Comparison of ENCODE assay signal across 23 cellular contexts in genomic region chr3:129021140-129021551, GRCh38. TPM values are rescaled to one million over a fixed set of nuclear protein-coding genes. Genes with fewer than 3 reads are reported as not detected.
DNase-seq lines count a peak whose midpoint lies in the region; ATAC-seq, FAIRE-seq and TF ChIP-seq lines count a peak whose summit lies in the region.
"Had no signal": no experiment of that assay in that cellular context is flagged by ENCODE, and none has a peak within 500 bp of the region (broad histone marks: within the 10 kb centered on the region; RNA-seq: fewer than 3 reads in every experiment).

No MANE protein-coding gene starts in this region.

- FAIRE-seq in A549 (lab: Jason Lieb, UNC): no peak

- H3K9me3 Mint-ChIP-seq in effector memory CD8-positive, alpha-beta T cell: no peaks in the 10 kb centered on the region
- H3K9me3 Mint-ChIP-seq: activated T-cell treated with anti-CD3 and anti-CD28 coated beads, Interleukin-2, amount 50 U/mL, for 72 hours had no signal

- 0 out of 3 replicates have a peak overlapping the region, but pooled peaks have one; percentile 8 for H3K4me2 ChIP-seq in A549

- TF ChIP-seq EP300 in A549 (IDR thresholded peaks at IDR 0.05): no peak

- POLR2A ChIA-PET in A549 (lab: Yijun Ruan, JAX): no interaction called here

- TF ChIP-seq POLR2A in A549 (IDR thresholded peaks at IDR 0.05; ENCODE audit: low read length): no peak

- ATAC-seq in A549 (no peak), GM19452 (IDR thresholded peaks at IDR 0.05; ENCODE audit: unreplicated experiment) (no peak)
- ATAC-seq in effector memory CD8-positive, alpha-beta T cell (replicated peaks): no peak
- ATAC-seq: activated T-cell treated with anti-CD3 and anti-CD28 coated beads, Interleukin-2, amount 50 U/mL, for 72 hours had no signal

- TF ChIP-seq CTCF in A549 (IDR thresholded peaks at IDR 0.05): no peak

- H3K36me3 ChIP-seq in mucosa of rectum (ENCODE audit: control insufficient read depth in 2 of 2, insufficient read depth in 2 of 2, low read length in 2 of 2): no peaks in the 10 kb centered on the region
- H3K36me3 ChIP-seq: esophagus squamous epithelium had no signal

- peaks cover 27 to 31% of the 10 kb centered on the region in 2 donors for H3K4me1 Mint-ChIP-seq in effector memory CD8-positive, alpha-beta T cell (ENCODE audit: low read depth in 2 of 2)

- no peak overlapping the region for H3K9ac ChIP-seq in mucosa of rectum (ENCODE audit: low read depth in 1 of 2, low read length in 2 of 2)

- H3K9me3 ChIP-seq in A549: no peaks in the 10 kb centered on the region
- no peaks in the 10 kb centered on the region for H3K9me3 ChIP-seq in mucosa of rectum (ENCODE audit: control insufficient read depth in 2 of 2, low read length in 2 of 2)
- H3K9me3 ChIP-seq: esophagus squamous epithelium had no signal

- peaks cover 10% of the 10 kb centered on the region for H3K4me1 ChIP-seq in A549
- H3K4me1 ChIP-seq in mucosa of rectum (ENCODE audit: control insufficient read depth in 2 of 2, insufficient read depth in 2 of 2, low read length in 2 of 2): peaks cover 23 to 31% of the 10 kb centered on the region in 2 donors

- no peaks in the 10 kb centered on the region for H3K27me3 Mint-ChIP-seq in effector memory CD8-positive, alpha-beta T cell

- no peak for DNase-seq in A549 (ENCODE audit: low read depth in 1 of 2, low spot score in 1 of 2)
- peak; percentile 68 for DNase-seq in H4 (ENCODE audit: low spot score)
- peak; percentile 30 for DNase-seq in dermis blood vessel endothelial cell
- no peak for DNase-seq in GOT3 (lab: John Stamatoyannopoulos, UW)
- DNase-seq in NOMO-1 treated with dmso at 0.1 percent for 144 hours (lab: John Stamatoyannopoulos, UW; ENCODE audit: unreplicated experiment): no peak
- DNase-seq in effector memory CD8-positive, alpha-beta T cell: no peak
- DNase-seq: activated CD4-positive, CD25-positive, alpha-beta regulatory T cell treated with anti-CD3 and anti-CD28 coated beads, Interleukin-2, amount 50 U/mL, for 72 hours; activated CD8-positive, alpha-beta memory T cell treated with anti-CD3 and anti-CD28 coated beads for 24 hours; activated T-cell treated with anti-CD3 and anti-CD28 coated beads, Interleukin-2, amount 50 U/mL, for 72 hours; AML-193; COR-L47; esophagus squamous epithelium; hippocampal formation; midbrain; NCI-H1092 treated with DMSO at 0.1 percent for 48 hours; NCI-H526; OCI-M1; retina; stimulated activated naive CD4-positive, alpha-beta T cell treated with Interleukin-2 at 50 U/mL for 16 hours had no signal

- H3K27ac ChIP-seq in A549 (no peak overlapping the region), mucosa of rectum (ENCODE audit: low read depth in 2 of 2, low read length in 2 of 2) (peak overlapping the region; percentile 52)

- H3K27me3 ChIP-seq in mucosa of rectum (ENCODE audit: control insufficient read depth in 2 of 2, insufficient read depth in 2 of 2, low read length in 2 of 2): no peaks in the 10 kb centered on the region
- H3K27me3 ChIP-seq: esophagus squamous epithelium had no signal

- peaks cover 4% of the 10 kb centered on the region for H3K36me3 Mint-ChIP-seq in effector memory CD8-positive, alpha-beta T cell (ENCODE audit: insufficient read depth)

- TF ChIP-seq RAD21 in A549 (conservative IDR thresholded peaks at IDR 0.05 in 1 of 2, IDR thresholded peaks at IDR 0.05 in 1 of 2): no peak

- no peak overlapping the region for H3K4me3 Mint-ChIP-seq in effector memory CD8-positive, alpha-beta T cell
- H3K4me3 Mint-ChIP-seq: activated T-cell treated with anti-CD3 and anti-CD28 coated beads, Interleukin-2, amount 50 U/mL, for 72 hours had no signal

- H3K27ac Mint-ChIP-seq in effector memory CD8-positive, alpha-beta T cell: no peak overlapping the region
- H3K27ac Mint-ChIP-seq: activated T-cell treated with anti-CD3 and anti-CD28 coated beads, Interleukin-2, amount 50 U/mL, for 72 hours had no signal

- 68% methylated on average over 6 of the region's 6 CpGs for WGBS in A549 (ENCODE audit: missing lambda C conversion rate)

- CTCF ChIA-PET in A549 (lab: Yijun Ruan, JAX): interaction anchor here (1.1 to 1.2 kb wide), 2 partner anchors 12 to 17 kb away, joined by 3 to 4 read pairs; no protein-coding TSS in a partner anchor

- H3K4me3 ChIP-seq in A549 (no peak overlapping the region), mucosa of rectum (ENCODE audit: low read length in 2 of 2) (no peak overlapping the region)
- H3K4me3 ChIP-seq: esophagus squamous epithelium had no signal

TF ChIP-seq in A549, 52 proteins besides CTCF, POLR2A, EP300 and RAD21:
- TF ChIP-seq EHF (CRISPR knock-in tag; IDR thresholded peaks at IDR 0.05): no peak
- no peak for TF ChIP-seq RCOR1 (IDR thresholded peaks at IDR 0.05; ENCODE audit: low read depth, low read length)
- no peak for TF ChIP-seq PHF8 (IDR thresholded peaks at IDR 0.05; ENCODE audit: borderline replicate concordance, low read depth)
- TF ChIP-seq KDM5A (IDR thresholded peaks at IDR 0.05): no peak
- TF ChIP-seq NR3C1 (IDR thresholded peaks at IDR 0.05): no peak
- no peak for TF ChIP-seq MAFK (IDR thresholded peaks at IDR 0.05; ENCODE audit: partially characterized antibody)
- TF ChIP-seq MYC (IDR thresholded peaks at IDR 0.05; ENCODE audit: borderline replicate concordance, low read length): no peak

RNA-seq across cellular contexts. Expression of gene EFCC1, which starts 20.0 kb away (rescaled TPM):
- polyA plus RNA-seq in A549 (2011; rRNA removed) (0.04 and 0.07 TPM in 2 replicates), A549 (2017; fragmentation: RNase III; extraction: RNeasy Plus Mini Kit Qiagen cat#74134 plus additional on column Dnase treatment) (not detected in 3 replicates)
- 0.03 TPM in 2 replicates for polyA plus RNA-seq in A549 (2012; cell fraction: cytosol; rRNA removed)
- 0.01 TPM in 1 of 2 replicates, not detected in the other for polyA plus RNA-seq in A549 (2012; cell fraction: nucleus; rRNA removed)
- not detected in 2 replicates for polyA minus RNA-seq in A549 (2011; rRNA and poly(A)+ RNA removed)
- total RNA-seq in H4 (2014; rRNA removed; shearing (Covaris generic)): 0.27 and 1.2 TPM in 2 replicates
- 5.9 and 12.1 TPM in 2 replicates for total RNA-seq in dermis blood vessel endothelial cell
- total RNA-seq: Daoy, kidney epithelial cell had no signal

RNA-seq across cellular contexts. Expression of gene CFAP92, which starts 27.3 kb away (rescaled TPM):
- polyA plus RNA-seq in A549 (2011; rRNA removed): 0.05 TPM in 1 of 2 replicates, not detected in the other
- polyA plus RNA-seq in A549 (2012; cell fraction: cytosol; rRNA removed): 0.03 TPM in 1 of 2 replicates, not detected in the other
- 0.01 TPM in 2 replicates for polyA plus RNA-seq in A549 (2012; cell fraction: nucleus; rRNA removed)
- not detected in 3 replicates for polyA plus RNA-seq in A549 (2017; fragmentation: RNase III; extraction: RNeasy Plus Mini Kit Qiagen cat#74134 plus additional on column Dnase treatment)
- polyA minus RNA-seq in A549 (2011; rRNA and poly(A)+ RNA removed): not detected in 2 replicates
- total RNA-seq in H4 (2014; rRNA removed; shearing (Covaris generic)): 0.06 and 0.50 TPM in 2 replicates
- 1.9 and 2.4 TPM in 2 replicates for total RNA-seq in dermis blood vessel endothelial cell

RNA-seq across cellular contexts. Expression of gene GP9, which starts 39.4 kb away (rescaled TPM):
- not detected in 2 replicates for polyA plus RNA-seq in A549 (2011; rRNA removed)
- not detected in 2 replicates for polyA plus RNA-seq in A549 (2012; cell fraction: cytosol; rRNA removed)
- polyA plus RNA-seq in A549 (2012; cell fraction: nucleus; rRNA removed): not detected in 2 replicates
- not detected in 3 replicates for polyA plus RNA-seq in A549 (2017; fragmentation: RNase III; extraction: RNeasy Plus Mini Kit Qiagen cat#74134 plus additional on column Dnase treatment)
- not detected in 2 replicates for polyA minus RNA-seq in A549 (2011; rRNA and poly(A)+ RNA removed)
- not detected in 2 replicates for total RNA-seq in H4 (2014; rRNA removed; shearing (Covaris generic))
- not detected in 2 replicates for total RNA-seq in dermis blood vessel endothelial cell
- total RNA-seq: activated T-cell treated with anti-CD3 and anti-CD28 coated beads, Interleukin-2, amount 50 U/mL, for 72 hours; Daoy; esophagus squamous epithelium; kidney epithelial cell had no signal

Comparison
In these comparisons a context has a peak if more than half of its experiments do, and no peak if none do; other contexts are left out.
1. DNase-seq: peak in H4 (single experiment) and dermis blood vessel endothelial cell (single experiment); none in A549 (0 of 2), GOT3 (single experiment), NOMO-1 treated with dmso at 0.1 percent for 144 hours (single experiment) and effector memory CD8-positive, alpha-beta T cell (0 of 3).
2. H3K27ac ChIP-seq: peak in mucosa of rectum (2 of 2); none in A549 (0 of 2).